Comparison of ENCODE assay signal across 8 cellular contexts in the genomic region with DNA sequence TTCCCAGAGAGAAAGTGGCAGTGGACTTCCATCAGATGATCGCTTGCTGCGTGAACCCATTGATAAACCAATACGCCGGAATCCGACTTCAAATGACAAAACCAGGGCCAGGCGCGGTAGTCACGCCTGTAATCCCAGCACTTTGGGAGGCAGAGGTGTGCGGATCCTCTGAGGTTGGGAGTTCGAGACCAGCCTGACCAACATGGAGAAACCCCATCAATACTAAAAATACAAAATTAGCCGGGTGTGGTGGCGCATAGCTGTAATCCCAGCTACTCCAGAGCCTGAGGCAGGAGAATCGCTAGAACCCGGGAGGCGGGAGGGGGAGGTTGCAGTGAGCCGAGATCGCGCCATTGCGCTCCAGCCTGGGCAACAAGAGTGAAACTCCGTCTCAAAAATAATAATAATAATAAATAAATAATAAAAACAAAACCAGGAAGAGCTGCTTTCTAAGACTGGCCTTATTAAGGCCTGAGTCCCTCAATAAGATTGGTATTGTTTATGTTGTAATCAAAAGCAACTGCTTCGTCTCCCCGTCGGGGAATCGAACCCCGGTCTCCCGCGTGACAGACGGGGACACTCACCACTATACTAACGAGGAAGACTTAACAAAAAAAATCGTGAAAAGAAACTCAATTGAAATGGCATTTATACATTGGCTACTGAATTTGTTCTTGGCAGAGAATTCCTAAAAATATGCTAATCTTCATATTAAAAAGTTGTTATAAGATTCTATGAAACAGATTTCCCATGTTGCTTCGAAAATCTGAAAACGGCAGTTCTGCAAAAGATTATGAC.
DNase-seq lines count a peak whose midpoint lies in the region; ATAC-seq, FAIRE-seq and TF ChIP-seq lines count a peak whose summit lies in the region.

No MANE protein-coding gene starts in this region.

- H3K4me1 ChIP-seq in Panc1 (ENCODE audit: control insufficient read depth, insufficient read depth, low read length) (peaks cover 7% of the 10 kb centered on the region; the same call in 1 of the 2 replicates), sigmoid colon (no peaks in the 10 kb centered on the region)

- in situ Hi-C loops in Panc1 (cut with HindIII; ENCODE audit: low pct_unique_long_range_greater_than_20kb, low sequenced_read_pairs) = no loop called here

- CTCF ChIA-PET in Panc1 (lab: Charles Lee) = interaction anchor here (0.8 kb wide), 1 partner anchor 78 kb away, joined by 3 read pairs; no protein-coding TSS in a partner anchor

- 16 to 36% methylated on average over 32 of the region's 32 CpGs for WGBS in sigmoid colon, 2 donors

- intact Hi-C loops in Panc1 (cut with micrococcal nuclease; ENCODE audit: unreplicated experiment) = no loop called here
- intact Hi-C loops in sigmoid colon (cut with DNase I) = no loop called here

- no peak for FAIRE-seq in GM19239 (lab: Jason Lieb, UNC)
- FAIRE-seq in bronchial epithelial cell (lab: Jason Lieb, UNC) = no peak

- POLR2A ChIA-PET in Panc1 (lab: Charles Lee) = interaction anchor here (0.5 kb wide), 1 partner anchor 8 kb away, joined by 5 read pairs; no protein-coding TSS in a partner anchor

- H3K36me3 ChIP-seq in Panc1 (ENCODE audit: control insufficient read depth, insufficient read depth, low read length) (no peaks in the 10 kb centered on the region), bronchial epithelial cell (ENCODE audit: control insufficient read depth, insufficient read depth, low read length) (no peaks in the 10 kb centered on the region), sigmoid colon (no peaks in the 10 kb centered on the region)

- H3K9me3 ChIP-seq in Panc1 (ENCODE audit: control insufficient read depth, insufficient read depth, low read depth, low read length) (no peaks in the 10 kb centered on the region), T-helper 17 cell (ENCODE audit: control insufficient read depth, low read length, poor library complexity, severe bottlenecking) (no peaks in the 10 kb centered on the region), sigmoid colon (no peaks in the 10 kb centered on the region)

- H3K9me3 Mint-ChIP-seq in progenitor cell of endocrine pancreas (ENCODE audit: low read depth) = no peaks in the 10 kb centered on the region

- H3K36me3 Mint-ChIP-seq in progenitor cell of endocrine pancreas (ENCODE audit: insufficient read depth) (no peaks in the 10 kb centered on the region), T-helper 17 cell (ENCODE audit: low read depth) (peaks cover 2% of the 10 kb centered on the region)

- H3K27ac ChIP-seq in Panc1 (ENCODE audit: low read length) (no peak overlapping the region; the same call in 1 of the 2 replicates), sigmoid colon (no peak overlapping the region)

- peaks cover 36% of the 10 kb centered on the region for H3K27me3 Mint-ChIP-seq in progenitor cell of endocrine pancreas
- peaks cover 92% of the 10 kb centered on the region for H3K27me3 Mint-ChIP-seq in T-helper 17 cell

- BruUV-seq in Panc1 (replicated peaks; lab: Mats Ljungman, UMichigan) = no TSS peak

- peak; percentile 98 for ATAC-seq in Panc1
- no peak for ATAC-seq in GM19023 (IDR thresholded peaks at IDR 0.05; ENCODE audit: unreplicated experiment)
- ATAC-seq in T-helper 17 cell = no peak

- peak; percentile 73 for DNase-seq in A172 (ENCODE audit: low spot score)
- DNase-seq in GM19239 (ENCODE audit: insufficient read length, low spot score) = peak; percentile 38
- DNase-seq in Panc1 (ENCODE audit: low read depth, low spot score) = peak; percentile 67
- DNase-seq in bronchial epithelial cell (ENCODE audit: low read depth) = peak; percentile 65
- no peak for DNase-seq in progenitor cell of endocrine pancreas (ENCODE audit: low spot score, unreplicated experiment)
- DNase-seq in T-helper 17 cell = no peak
- no peak for DNase-seq in sigmoid colon

- TF ChIP-seq CTCF in Panc1 (IDR thresholded peaks at IDR 0.05) = no peak
- TF ChIP-seq CTCF in bronchial epithelial cell (IDR thresholded peaks at IDR 0.05; ENCODE audit: insufficient read depth, low read length, severe bottlenecking) = no peak
- TF ChIP-seq CTCF in progenitor cell of endocrine pancreas (IDR thresholded peaks at IDR 0.05; ENCODE audit: unreplicated experiment) = no peak
- TF ChIP-seq CTCF in sigmoid colon (IDR thresholded peaks at IDR 0.05) = no peak

- H3K27me3 ChIP-seq in Panc1 (ENCODE audit: control insufficient read depth, insufficient read depth, low read length) = no peaks in the 10 kb centered on the region; the same call in 1 of the 2 replicates
- H3K27me3 ChIP-seq in bronchial epithelial cell (ENCODE audit: control insufficient read depth, insufficient read depth, low read length) = no peaks in the 10 kb centered on the region
- H3K27me3 ChIP-seq in sigmoid colon = peaks cover 12 to 76% (median 30%) of the 10 kb centered on the region in 3 donors

- H3K4me3 ChIP-seq in Panc1 (ENCODE audit: low read depth in 2 of 2, low read length in 2 of 2) (peak overlapping the region; percentile 51 to 65), bronchial epithelial cell (ENCODE audit: low read depth, low read length) (no peak overlapping the region), sigmoid colon (no peak overlapping the region)

- TF ChIP-seq EP300 in sigmoid colon (IDR thresholded peaks at IDR 0.05) = no peak

- peak overlapping the region; percentile 56 for H3K4me3 Mint-ChIP-seq in progenitor cell of endocrine pancreas (ENCODE audit: low read depth)
- H3K4me3 Mint-ChIP-seq in T-helper 17 cell = no peak overlapping the region

- no peak for TF ChIP-seq POLR2A in sigmoid colon (IDR thresholded peaks at IDR 0.05)

- H3K27ac Mint-ChIP-seq in progenitor cell of endocrine pancreas (peak overlapping the region; percentile 96), T-helper 17 cell (no peak overlapping the region)

- peaks cover 6% of the 10 kb centered on the region for H3K4me1 Mint-ChIP-seq in progenitor cell of endocrine pancreas (ENCODE audit: low read depth)
- H3K4me1 Mint-ChIP-seq in T-helper 17 cell = peaks cover 2% of the 10 kb centered on the region

Comparison
In these comparisons a context has a peak if more than half of its experiments do, and no peak if none do; other contexts are left out.
1. DNase-seq: peak in A172 (single experiment), GM19239 (single experiment), Panc1 (single experiment) and bronchial epithelial cell (single experiment); none in progenitor cell of endocrine pancreas (single experiment), T-helper 17 cell (0 of 3) and sigmoid colon (single experiment).
2. H3K4me3 ChIP-seq: peak in Panc1 (2 of 2); none in bronchial epithelial cell (single experiment) and sigmoid colon (0 of 4).